17 cellular contexts compared by ENCODE assay signal in genomic region chr1:196128835-196129234, GRCh38.
"Had no signal": no experiment of that assay in that cellular context is flagged by ENCODE, and none has a peak within 500 bp of the region (broad histone marks: within the 10 kb centered on the region; RNA-seq: fewer than 3 reads in every experiment).

No MANE protein-coding gene starts in this region.

- H3K9me3 ChIP-seq: gastroesophageal sphincter, heart left ventricle, left lung, vagina had no signal

- H3K4me3 Mint-ChIP-seq: activated CD4-positive, alpha-beta memory T cell treated with anti-CD3 and anti-CD28 coated beads, Interleukin-2, amount 10 ng/mL, durations not matched to agents 7 days and 5 days; activated CD8-positive, alpha-beta memory T cell treated with anti-CD3 and anti-CD28 coated beads, Interleukin-2, amount 10 ng/mL, durations not matched to agents 7 days and 5 days; activated naive CD8-positive, alpha-beta T cell treated with anti-CD3 and anti-CD28 coated beads, Interleukin-2, amount 10 ng/mL, durations not matched to agents 7 days and 5 days; brain; nephron; stimulated activated naive B cell treated with anti-CD40 and anti-IgM and Interleukin-4, amounts not matched to agents 10 μg/mL and 1 μg/mL and 100 μg/mL, for 72 hours had no signal

- H3K27ac Mint-ChIP-seq: activated CD4-positive, alpha-beta memory T cell treated with anti-CD3 and anti-CD28 coated beads, Interleukin-2, amount 10 ng/mL, durations not matched to agents 7 days and 5 days; activated CD8-positive, alpha-beta memory T cell treated with anti-CD3 and anti-CD28 coated beads, Interleukin-2, amount 10 ng/mL, durations not matched to agents 7 days and 5 days; activated naive CD8-positive, alpha-beta T cell treated with anti-CD3 and anti-CD28 coated beads, Interleukin-2, amount 10 ng/mL, durations not matched to agents 7 days and 5 days; brain; nephron; stimulated activated naive B cell treated with anti-CD40 and anti-IgM and Interleukin-4, amounts not matched to agents 10 μg/mL and 1 μg/mL and 100 μg/mL, for 72 hours had no signal

- H3K36me3 Mint-ChIP-seq: activated CD8-positive, alpha-beta memory T cell treated with anti-CD3 and anti-CD28 coated beads, Interleukin-2, amount 10 ng/mL, durations not matched to agents 7 days and 5 days; activated naive CD8-positive, alpha-beta T cell treated with anti-CD3 and anti-CD28 coated beads, Interleukin-2, amount 10 ng/mL, durations not matched to agents 7 days and 5 days; brain; stimulated activated naive B cell treated with anti-CD40 and anti-IgM and Interleukin-4, amounts not matched to agents 10 μg/mL and 1 μg/mL and 100 μg/mL, for 72 hours had no signal

- H3K27me3 Mint-ChIP-seq: activated CD4-positive, alpha-beta memory T cell treated with anti-CD3 and anti-CD28 coated beads, Interleukin-2, amount 10 ng/mL, durations not matched to agents 7 days and 5 days; activated CD8-positive, alpha-beta memory T cell treated with anti-CD3 and anti-CD28 coated beads, Interleukin-2, amount 10 ng/mL, durations not matched to agents 7 days and 5 days; activated naive CD8-positive, alpha-beta T cell treated with anti-CD3 and anti-CD28 coated beads, Interleukin-2, amount 10 ng/mL, durations not matched to agents 7 days and 5 days; brain; stimulated activated naive B cell treated with anti-CD40 and anti-IgM and Interleukin-4, amounts not matched to agents 10 μg/mL and 1 μg/mL and 100 μg/mL, for 72 hours had no signal

- H3K4me1 Mint-ChIP-seq: activated CD4-positive, alpha-beta memory T cell treated with anti-CD3 and anti-CD28 coated beads, Interleukin-2, amount 10 ng/mL, durations not matched to agents 7 days and 5 days; activated CD8-positive, alpha-beta memory T cell treated with anti-CD3 and anti-CD28 coated beads, Interleukin-2, amount 10 ng/mL, durations not matched to agents 7 days and 5 days; activated naive CD8-positive, alpha-beta T cell treated with anti-CD3 and anti-CD28 coated beads, Interleukin-2, amount 10 ng/mL, durations not matched to agents 7 days and 5 days; brain; nephron; stimulated activated naive B cell treated with anti-CD40 and anti-IgM and Interleukin-4, amounts not matched to agents 10 μg/mL and 1 μg/mL and 100 μg/mL, for 72 hours had no signal

- H3K4me1 ChIP-seq: gastroesophageal sphincter, left lung, vagina had no signal

- ATAC-seq: activated CD8-positive, alpha-beta memory T cell treated with anti-CD3 and anti-CD28 coated beads, Interleukin-2, amount 10 ng/mL, durations not matched to agents 7 days and 5 days; gastroesophageal sphincter; heart left ventricle; stimulated activated naive B cell treated with anti-CD40 and anti-IgM and Interleukin-4, amounts not matched to agents 10 μg/mL and 1 μg/mL and 100 μg/mL, for 72 hours had no signal

- FAIRE-seq: endometrium had no signal

- H3K27me3 ChIP-seq: gastroesophageal sphincter, heart left ventricle, left lung, vagina had no signal

- H3K27ac ChIP-seq: coronary artery, gastroesophageal sphincter, heart left ventricle, left lung, vagina had no signal

- H3K36me3 ChIP-seq: gastroesophageal sphincter, heart left ventricle, left lung, vagina had no signal

- H3K9me3 Mint-ChIP-seq: activated CD4-positive, alpha-beta memory T cell treated with anti-CD3 and anti-CD28 coated beads, Interleukin-2, amount 10 ng/mL, durations not matched to agents 7 days and 5 days; activated naive CD8-positive, alpha-beta T cell treated with anti-CD3 and anti-CD28 coated beads, Interleukin-2, amount 10 ng/mL, durations not matched to agents 7 days and 5 days; brain; nephron; stimulated activated naive B cell treated with anti-CD40 and anti-IgM and Interleukin-4, amounts not matched to agents 10 μg/mL and 1 μg/mL and 100 μg/mL, for 72 hours had no signal

- DNase-seq: activated CD4-positive, alpha-beta memory T cell treated with anti-CD3 and anti-CD28 coated beads, Interleukin-2, amount 10 ng/mL, durations not matched to agents 7 days and 5 days; activated CD4-positive, alpha-beta T cell treated with anti-CD3 and anti-CD28 coated beads for 48 hours; activated CD4-positive, CD25-positive, alpha-beta regulatory T cell; activated CD8-positive, alpha-beta memory T cell treated with anti-CD3 and anti-CD28 coated beads, Interleukin-2, amount 10 ng/mL, durations not matched to agents 7 days and 5 days; activated naive CD8-positive, alpha-beta T cell treated with anti-CD3 and anti-CD28 coated beads, Interleukin-2, amount 10 ng/mL, durations not matched to agents 7 days and 5 days; central memory CD4-positive, alpha-beta T cell; heart left ventricle; left lung; midbrain; occipital lobe; stimulated activated naive B cell treated with anti-CD40 and anti-IgM and Interleukin-4, amounts not matched to agents 10 μg/mL and 1 μg/mL and 100 μg/mL, for 72 hours had no signal

- H3K4me3 ChIP-seq: coronary artery, gastroesophageal sphincter, heart left ventricle, left lung, vagina had no signal
